ENCODE assay signal across 8 cellular contexts in genomic region chr6:33014841-33015634, GRCh38. TPM values are rescaled to one million over a fixed set of nuclear protein-coding genes. Genes with fewer than 3 reads are reported as not detected.
DNase-seq lines count a peak whose midpoint lies in the region; ATAC-seq lines count a peak whose summit lies in the region.

No MANE protein-coding gene starts in this region.

- ATAC-seq in activated T-cell treated with anti-CD3 and anti-CD28 coated beads, Interleukin-2, amount 50 U/mL, for 72 hours (replicated peaks in 1 of 2): peak; percentile 70 to 73
- ATAC-seq in HG03432 (IDR thresholded peaks at IDR 0.05; ENCODE audit: unreplicated experiment) (no peak), GM21786 (IDR thresholded peaks at IDR 0.05; ENCODE audit: unreplicated experiment) (no peak)

- DNase-seq in DMS114 treated with DMSO at 0.1 percent for 48 hours (lab: John Stamatoyannopoulos, UW; ENCODE audit: unreplicated experiment) (peak; percentile 94), HUDEP-2 (lab: John Stamatoyannopoulos, UW; ENCODE audit: unreplicated experiment in 76 of 76) (peak in 53 of 76 experiments; percentile 7 to 78 (median 56)), NCI-H82 treated with DMSO at 0.1 percent for 48 hours (lab: John Stamatoyannopoulos, UW; ENCODE audit: unreplicated experiment) (peak; percentile 78), foreskin melanocyte (peak; percentile 81), occipital lobe (lab: John Stamatoyannopoulos, UW) (peak; percentile 24)
- DNase-seq in activated T-cell treated with anti-CD3 and anti-CD28 coated beads, Interleukin-2, amount 50 U/mL, for 72 hours: peak; percentile 52 to 74

- H3K4me1 Mint-ChIP-seq in activated T-cell treated with anti-CD3 and anti-CD28 coated beads, Interleukin-2, amount 50 U/mL, for 72 hours (ENCODE audit: low read depth): peaks cover 26% of the 10 kb centered on the region

- no peaks in the 10 kb centered on the region for H3K36me3 Mint-ChIP-seq in activated T-cell treated with anti-CD3 and anti-CD28 coated beads, Interleukin-2, amount 50 U/mL, for 72 hours (ENCODE audit: insufficient read depth in 2 of 2)

- no peak overlapping the region for H3K4me3 Mint-ChIP-seq in activated T-cell treated with anti-CD3 and anti-CD28 coated beads, Interleukin-2, amount 50 U/mL, for 72 hours

- H3K9me3 Mint-ChIP-seq in activated T-cell treated with anti-CD3 and anti-CD28 coated beads, Interleukin-2, amount 50 U/mL, for 72 hours: no peaks in the 10 kb centered on the region

- H3K27me3 Mint-ChIP-seq in activated T-cell treated with anti-CD3 and anti-CD28 coated beads, Interleukin-2, amount 50 U/mL, for 72 hours (ENCODE audit: low read depth): peaks cover 8% of the 10 kb centered on the region

- no peak overlapping the region for H3K27ac Mint-ChIP-seq in activated T-cell treated with anti-CD3 and anti-CD28 coated beads, Interleukin-2, amount 50 U/mL, for 72 hours

RNA-seq across cellular contexts. Expression of gene HLA-DOA, which starts 5.6 kb away (rescaled TPM):
- 1 to 10 TPM; 3.1 to 3.9 TPM for total RNA-seq in activated T-cell treated with anti-CD3 and anti-CD28 coated beads, Interleukin-2, amount 50 U/mL, for 72 hours
- total RNA-seq in occipital lobe: 0.16 TPM

RNA-seq across cellular contexts. Expression of gene BRD2, which starts 46.6 kb away (rescaled TPM):
- total RNA-seq in activated T-cell treated with anti-CD3 and anti-CD28 coated beads, Interleukin-2, amount 50 U/mL, for 72 hours: 100 to 1,000 TPM; 238 to 291 TPM
- 66.6 TPM for total RNA-seq in occipital lobe

RNA-seq across cellular contexts. Expression of gene HLA-DPA1, which starts 58.4 kb away (rescaled TPM):
- total RNA-seq in activated T-cell treated with anti-CD3 and anti-CD28 coated beads, Interleukin-2, amount 50 U/mL, for 72 hours: 10 to 100 TPM; 11.4 to 25.8 TPM
- 1.4 TPM for total RNA-seq in occipital lobe

Comparison
In these comparisons a context has a peak if more than half of its experiments do, and no peak if none do; other contexts are left out.
1. DNase-seq: peak in every context shown above with its lines; median percentile 94 in DMS114 treated with DMSO at 0.1 percent for 48 hours; 81 in foreskin melanocyte; 78 in NCI-H82 treated with DMSO at 0.1 percent for 48 hours; 63 in activated T-cell treated with anti-CD3 and anti-CD28 coated beads, Interleukin-2, amount 50 U/mL, for 72 hours; 56 in HUDEP-2; 24 in occipital lobe.
2. ATAC-seq: peak in activated T-cell treated with anti-CD3 and anti-CD28 coated beads, Interleukin-2, amount 50 U/mL, for 72 hours (2 of 2); none in HG03432 (single experiment) and GM21786 (single experiment).